ENCODE assay signal across 15 cellular contexts in the genomic region with DNA sequence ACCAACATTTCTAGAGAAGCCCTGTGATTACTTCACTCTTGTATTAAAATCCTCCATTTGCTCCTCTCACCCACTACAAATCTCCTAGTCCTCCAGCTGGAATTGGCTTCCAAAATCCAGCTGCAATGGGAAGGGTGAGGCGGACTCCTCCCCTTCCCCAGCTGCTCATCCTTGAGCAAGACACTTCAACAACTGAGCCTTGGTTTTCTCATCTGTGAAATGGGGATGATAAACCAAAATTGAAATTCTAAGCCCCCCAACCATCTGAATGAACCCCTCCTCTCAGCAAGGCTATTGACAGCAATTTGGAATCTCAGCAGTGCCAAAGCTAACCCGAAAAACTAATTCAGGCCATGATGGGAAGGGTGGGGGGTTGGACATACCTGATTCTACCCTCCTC. TPM values are rescaled to one million over a fixed set of nuclear protein-coding genes. Genes with fewer than 3 reads are reported as not detected.
DNase-seq lines count a peak whose midpoint lies in the region; TF ChIP-seq lines count a peak whose summit lies in the region.
"Had no signal": no experiment of that assay in that cellular context is flagged by ENCODE, and none has a peak within 500 bp of the region (broad histone marks: within the 10 kb centered on the region; RNA-seq: fewer than 3 reads in every experiment).

No MANE protein-coding gene starts in this region.

- H3K4me1 Mint-ChIP-seq in HFFc6 (ENCODE audit: low read depth), result peaks cover 37% of the 10 kb centered on the region
- peaks cover 17% of the 10 kb centered on the region for H3K4me1 Mint-ChIP-seq in type B pancreatic cell (ENCODE audit: unreplicated experiment)
- H3K4me1 Mint-ChIP-seq in activated T-cell treated with anti-CD3 and anti-CD28 coated beads, Interleukin-2, amount 50 U/mL, for 24 hours (ENCODE audit: low read depth), result no peaks in the 10 kb centered on the region
- H3K4me1 Mint-ChIP-seq: B cell; CD4-positive, alpha-beta memory T cell had no signal

- H3K4me3 ChIP-seq in iPS-20b (ENCODE audit: low read length), result no peak overlapping the region
- H3K4me3 ChIP-seq: HAP-1 had no signal

- no peaks in the 10 kb centered on the region; the same call in 1 of the 2 replicates for H3K27me3 Mint-ChIP-seq in HFFc6 (ENCODE audit: insufficient read depth)
- no peaks in the 10 kb centered on the region for H3K27me3 Mint-ChIP-seq in type B pancreatic cell
- peaks cover 20% of the 10 kb centered on the region for H3K27me3 Mint-ChIP-seq in activated T-cell treated with anti-CD3 and anti-CD28 coated beads, Interleukin-2, amount 50 U/mL, for 24 hours

- no peaks in the 10 kb centered on the region; the same call in 1 of the 2 replicates for H3K36me3 Mint-ChIP-seq in HFFc6 (ENCODE audit: low read depth)
- peaks cover 4% of the 10 kb centered on the region for H3K36me3 Mint-ChIP-seq in type B pancreatic cell
- no peaks in the 10 kb centered on the region for H3K36me3 Mint-ChIP-seq in activated T-cell treated with anti-CD3 and anti-CD28 coated beads, Interleukin-2, amount 50 U/mL, for 24 hours (ENCODE audit: low read depth)
- H3K36me3 Mint-ChIP-seq: CD4-positive, alpha-beta memory T cell had no signal

- TF ChIP-seq CTCF in HFFc6 (IDR thresholded peaks at IDR 0.05) (no peak), VCaP (conservative IDR thresholded peaks at IDR 0.05) (no peak), type B pancreatic cell (conservative IDR thresholded peaks at IDR 0.05) (no peak)

- H3K36me3 ChIP-seq in iPS-20b (ENCODE audit: insufficient read depth, low read depth, low read length), result no peaks in the 10 kb centered on the region
- H3K36me3 ChIP-seq: HAP-1 had no signal

- H3K4me3 Mint-ChIP-seq in HFFc6 (no peak overlapping the region), type B pancreatic cell (no peak overlapping the region)
- no peak overlapping the region for H3K4me3 Mint-ChIP-seq in activated T-cell treated with anti-CD3 and anti-CD28 coated beads, Interleukin-2, amount 50 U/mL, for 24 hours
- H3K4me3 Mint-ChIP-seq: B cell; CD4-positive, alpha-beta memory T cell had no signal

- H3K9me3 Mint-ChIP-seq in HFFc6, result peaks cover 10% of the 10 kb centered on the region
- peaks cover 13% of the 10 kb centered on the region for H3K9me3 Mint-ChIP-seq in type B pancreatic cell
- peaks cover 8% of the 10 kb centered on the region for H3K9me3 Mint-ChIP-seq in activated T-cell treated with anti-CD3 and anti-CD28 coated beads, Interleukin-2, amount 50 U/mL, for 24 hours

- 0 out of 2 replicates have a peak, but pooled peaks cover 3% of the 10 kb centered on the region for H3K9me3 ChIP-seq in iPS-20b (ENCODE audit: insufficient read depth, low read depth, low read length)
- H3K9me3 ChIP-seq: HAP-1 had no signal

- H3K27me3 ChIP-seq in iPS-20b (ENCODE audit: insufficient read depth, low read length), result no peaks in the 10 kb centered on the region

- peaks cover 42% of the 10 kb centered on the region for H3K4me1 ChIP-seq in iPS-20b (ENCODE audit: insufficient read depth, low read length)

- H3K27ac ChIP-seq in VCaP, result peak overlapping the region; percentile 100
- peak overlapping the region; percentile 89 for H3K27ac ChIP-seq in iPS-20b (ENCODE audit: low read length)

- H3K9ac ChIP-seq in iPS-20b (ENCODE audit: low read depth, low read length), result 0 out of 2 replicates have a peak overlapping the region, but pooled peaks have one; percentile 74

- DNase-seq in HFFc6 (no peak), type B pancreatic cell (ENCODE audit: extremely low spot score, unreplicated experiment) (no peak), NCI-H524 (lab: John Stamatoyannopoulos, UW) (no peak)
- DNase-seq in activated T-cell treated with anti-CD3 and anti-CD28 coated beads, Interleukin-2, amount 50 U/mL, for 24 hours, result no peak
- no peak for DNase-seq in activated CD4-positive, alpha-beta T cell treated with anti-CD3 and anti-CD28 coated beads for 1 hour
- DNase-seq: CD4-positive, alpha-beta memory T cell; KG1; NCI-H1092; NCI-H2107; NCI-H226; NCI-H526 treated with DMSO at 0.1 percent for 48 hours had no signal

- H3K27ac Mint-ChIP-seq in HFFc6 (peak overlapping the region; percentile 85; the same call in 1 of the 2 replicates), type B pancreatic cell (peak overlapping the region; percentile 78)
- H3K27ac Mint-ChIP-seq in activated T-cell treated with anti-CD3 and anti-CD28 coated beads, Interleukin-2, amount 50 U/mL, for 24 hours, result no peak overlapping the region
- H3K27ac Mint-ChIP-seq: B cell; CD4-positive, alpha-beta memory T cell had no signal

RNA-seq across cellular contexts. Expression of a gene that starts 9.4 kb away (rescaled TPM):
- total RNA-seq in HFFc6 (2021; fragmentation: NEBNext Ultra II Directional; extraction: Animal tissue kit (Norgen Biotek cat#: 25700)), result 1 to 10 TPM; 1.2 to 7.0 (median 2.3) TPM
- total RNA-seq in type B pancreatic cell (ENCODE audit: low replicate concordance), result 33.2 and 41.4 TPM in 2 replicates
